In the genomic region with DNA sequence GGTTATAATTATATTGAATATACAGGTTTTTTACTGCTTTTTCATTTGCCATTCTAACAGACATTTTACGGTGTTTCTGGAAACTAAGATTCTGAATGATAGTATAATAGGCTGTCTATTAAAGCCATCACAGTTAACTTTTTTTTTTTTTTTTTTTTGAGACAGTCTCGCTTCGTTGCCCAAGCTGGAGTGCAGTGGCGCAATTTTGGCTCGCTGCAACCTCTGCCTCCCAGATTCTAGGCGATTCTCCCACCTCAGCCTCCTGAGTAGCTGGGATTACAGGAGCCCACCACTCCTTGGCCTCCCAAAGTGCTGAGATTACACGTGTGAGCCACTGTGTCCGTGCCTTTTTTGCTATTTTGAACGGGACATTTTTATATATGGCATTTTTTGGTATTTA, we compare ENCODE assay signal across 41 cellular contexts. TPM values are rescaled to one million over a fixed set of nuclear protein-coding genes. Genes with fewer than 3 reads are reported as not detected.
"Had no signal": no experiment of that assay in that cellular context is flagged by ENCODE, and none has a peak within 500 bp of the region (broad histone marks: within the 10 kb centered on the region; RNA-seq: fewer than 3 reads in every experiment).

No MANE protein-coding gene starts in this region.

- DNase-seq: Karpas-422, Kasumi-1, MG63, MM.1S, MV-4-11, NCI-H1048, NCI-H1092, NCI-H1092 treated with DMSO at 0.1 percent for 48 hours, NCI-H1105, NCI-H1105 treated with DMSO at 0.1 percent for 48 hours, NCI-H1417, NCI-H1417 treated with DMSO at 0.1 percent for 48 hours, NCI-H1436, NCI-H1436 treated with DMSO at 0.1 percent for 48 hours, NCI-H146, NCI-H1694, NCI-H1694 treated with DMSO at 0.1 percent for 48 hours, NCI-H187, NCI-H187 treated with DMSO at 0.1 percent for 48 hours, NCI-H1930, NCI-H2029, NCI-H2029 treated with DMSO at 0.1 percent for 48 hours, NCI-H2081, NCI-H2081 treated with DMSO at 0.1 percent for 48 hours, NCI-H2107, NCI-H2171, NCI-H2171 treated with DMSO at 0.1 percent for 48 hours, NCI-H2227 treated with DMSO at 0.1 percent for 48 hours, NCI-H226, NCI-H345, NCI-H446, NCI-H446 treated with DMSO at 0.1 percent for 48 hours, NCI-H510A, NCI-H510A treated with DMSO at 0.1 percent for 48 hours, NCI-H524, NCI-H524 treated with DMSO at 0.1 percent for 48 hours had no signal

- H3K27ac ChIP-seq: KMS-11 had no signal

RNA-seq across cellular contexts. Expression of a gene that starts 4.4 kb away (rescaled TPM):
- total RNA-seq: M059J, MCF 10A, NCI-H460 had no signal

RNA-seq across cellular contexts. Expression of a gene that starts 55.5 kb away (rescaled TPM):
- total RNA-seq: LHCN-M2, M059J, MCF 10A, NCI-H460 had no signal
